ENCODE assay signal across 27 cellular contexts in genomic region chr2:9269295-9269694, GRCh38.
"Had no signal": no experiment of that assay in that cellular context is flagged by ENCODE, and none has a peak within 500 bp of the region (broad histone marks: within the 10 kb centered on the region; RNA-seq: fewer than 3 reads in every experiment).

No MANE protein-coding gene starts in this region.

- H3K9me3 ChIP-seq: sigmoid colon, thyroid gland, upper lobe of right lung had no signal

- H3K4me1 Mint-ChIP-seq: central memory CD8-positive, alpha-beta T cell; naive B cell; stimulated activated effector memory CD8-positive, alpha-beta T cell treated with anti-CD3 and anti-CD28 coated beads, Interleukin-12 subunit alpha, Interleukin-12 subunit beta, amount 100 ng/mL, for 72 hours; stimulated activated naive CD8-positive, alpha-beta T cell treated with anti-CD3 and anti-CD28 coated beads, Interleukin-15, amount 100 ng/mL, for 72 hours had no signal

- ATAC-seq: activated CD4-positive, CD25-positive, alpha-beta regulatory T cell treated with anti-CD3 and anti-CD28 coated beads, Interleukin-2, amount 50 U/mL, for 24 hours; left lobe of liver; stimulated activated effector memory CD8-positive, alpha-beta T cell treated with anti-CD3 and anti-CD28 coated beads, Interleukin-12 subunit alpha, Interleukin-12 subunit beta, amount 100 ng/mL, for 72 hours; stimulated activated naive CD8-positive, alpha-beta T cell treated with anti-CD3 and anti-CD28 coated beads, Interleukin-15, amount 100 ng/mL, for 72 hours; upper lobe of right lung had no signal

- H3K27ac ChIP-seq: thyroid gland, upper lobe of right lung, VCaP had no signal

- H3K36me3 Mint-ChIP-seq: naive B cell; stimulated activated effector memory CD8-positive, alpha-beta T cell treated with anti-CD3 and anti-CD28 coated beads, Interleukin-12 subunit alpha, Interleukin-12 subunit beta, amount 100 ng/mL, for 72 hours had no signal

- H3K36me3 ChIP-seq: sigmoid colon, thyroid gland, upper lobe of right lung had no signal

- H3K27me3 ChIP-seq: sigmoid colon, thyroid gland, upper lobe of right lung had no signal

- DNase-seq: activated CD4-positive, alpha-beta T cell treated with anti-CD3 and anti-CD28 coated beads for 48 hours; activated CD4-positive, alpha-beta T cell treated with anti-CD3 and anti-CD28 coated beads, Interleukin-2, amount 50 U/mL, for 48 hours; activated CD8-positive, alpha-beta memory T cell treated with anti-CD3 and anti-CD28 coated beads, Interleukin-2, amount 50 U/mL, for 48 hours; activated gamma-delta T cell treated with Interleukin-2 at 50 U/mL for 16 hours; activated naive CD4-positive, alpha-beta T cell treated with anti-CD3 and anti-CD28 coated beads, Interleukin-2, amount 50 U/mL, for 16 hours; activated T-cell treated with anti-CD3 and anti-CD28 coated beads, Interleukin-2, amount 50 U/mL, for 24 hours; amniotic stem cell; effector CD8-positive, alpha-beta T cell; kidney glomerular epithelial cell; naive B cell; occipital lobe; sigmoid colon; small intestine; stimulated activated CD4-positive, alpha-beta T cell treated with anti-CD3 and anti-CD28 coated beads, Interleukin-4, amount 100 ng/mL, for 24 hours; stimulated activated naive CD8-positive, alpha-beta T cell treated with anti-CD3 and anti-CD28 coated beads, Interleukin-15, amount 100 ng/mL, for 72 hours; SW 1271; T-helper 9 cell; thyroid gland; upper lobe of right lung had no signal

- H3K4me3 Mint-ChIP-seq: activated T-cell treated with anti-CD3 and anti-CD28 coated beads, Interleukin-2, amount 50 U/mL, for 24 hours; central memory CD8-positive, alpha-beta T cell; naive B cell; neural crest cell; stimulated activated effector memory CD8-positive, alpha-beta T cell treated with anti-CD3 and anti-CD28 coated beads, Interleukin-12 subunit alpha, Interleukin-12 subunit beta, amount 100 ng/mL, for 72 hours; stimulated activated naive CD8-positive, alpha-beta T cell treated with anti-CD3 and anti-CD28 coated beads, Interleukin-15, amount 100 ng/mL, for 72 hours; T-helper 1 cell treated with Interleukin-12 subunit alpha and Interleukin-12 subunit beta and Interleukin-4 antibody, amounts not matched to agents 30 μg/mL and 1 μg/mL, for 36 hours had no signal

- H3K27me3 Mint-ChIP-seq: stimulated activated naive CD8-positive, alpha-beta T cell treated with anti-CD3 and anti-CD28 coated beads, Interleukin-15, amount 100 ng/mL, for 72 hours had no signal

- H3K9me3 Mint-ChIP-seq: central memory CD8-positive, alpha-beta T cell; stimulated activated effector memory CD8-positive, alpha-beta T cell treated with anti-CD3 and anti-CD28 coated beads, Interleukin-12 subunit alpha, Interleukin-12 subunit beta, amount 100 ng/mL, for 72 hours; stimulated activated naive CD8-positive, alpha-beta T cell treated with anti-CD3 and anti-CD28 coated beads, Interleukin-15, amount 100 ng/mL, for 72 hours; T-helper 1 cell treated with Interleukin-12 subunit alpha and Interleukin-12 subunit beta and Interleukin-4 antibody, amounts not matched to agents 30 μg/mL and 1 μg/mL, for 36 hours had no signal

- H3K27ac Mint-ChIP-seq: activated T-cell treated with anti-CD3 and anti-CD28 coated beads, Interleukin-2, amount 50 U/mL, for 24 hours; naive B cell; stimulated activated effector memory CD8-positive, alpha-beta T cell treated with anti-CD3 and anti-CD28 coated beads, Interleukin-12 subunit alpha, Interleukin-12 subunit beta, amount 100 ng/mL, for 72 hours; T-helper 1 cell treated with Interleukin-12 subunit alpha and Interleukin-12 subunit beta and Interleukin-4 antibody, amounts not matched to agents 30 μg/mL and 1 μg/mL, for 36 hours had no signal

- H3K4me3 ChIP-seq: lung, sigmoid colon, thyroid gland, upper lobe of right lung had no signal
